ENCODE assay signal across 8 cellular contexts in the genomic region with DNA sequence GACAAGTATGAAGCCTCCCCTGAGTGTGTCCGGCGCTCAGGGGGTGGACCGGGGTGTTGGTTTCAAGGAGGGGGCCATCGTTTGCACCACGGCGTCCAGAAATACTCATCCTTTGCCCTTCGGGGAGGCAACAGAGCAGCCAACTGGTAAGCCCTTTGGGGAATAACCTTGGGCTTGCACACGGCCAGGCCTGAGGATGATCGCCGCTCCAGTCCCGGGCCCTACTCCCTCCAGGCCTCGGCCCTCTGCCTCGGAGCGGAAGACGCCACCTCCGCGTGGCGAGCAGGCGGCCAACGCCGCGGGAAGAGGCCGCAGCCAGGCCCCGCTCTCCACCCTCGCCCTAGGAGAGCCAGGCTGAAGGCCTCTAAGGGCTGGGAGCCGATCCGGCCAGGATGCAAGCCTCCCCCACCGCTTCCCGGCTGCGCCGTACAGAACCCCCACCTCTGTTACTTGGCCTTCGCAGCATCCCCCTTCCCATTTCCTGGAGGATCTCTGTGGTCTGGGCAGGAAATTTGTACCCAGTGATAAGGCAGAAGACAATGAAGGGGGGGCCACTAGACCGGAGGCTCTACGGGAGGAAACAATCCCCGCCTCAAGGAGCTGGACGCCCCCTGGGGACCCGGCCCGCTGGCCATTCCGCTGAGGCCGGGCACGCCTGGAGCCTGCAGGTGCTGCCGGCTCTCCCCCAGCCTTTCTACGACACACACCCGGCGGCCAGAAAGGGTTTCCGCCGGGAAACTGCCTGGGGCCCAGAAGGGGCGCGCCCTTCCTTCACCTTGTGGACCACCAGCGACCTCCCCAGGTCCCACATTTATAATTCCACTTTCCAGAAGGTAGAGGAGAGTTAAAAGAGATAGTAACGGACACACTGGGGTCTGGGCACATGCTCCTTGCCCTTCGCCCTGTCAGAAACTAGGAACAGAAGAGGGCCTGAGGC. TPM values are rescaled to one million over a fixed set of nuclear protein-coding genes. Genes with fewer than 3 reads are reported as not detected.
DNase-seq lines count a peak whose midpoint lies in the region; ATAC-seq and TF ChIP-seq lines count a peak whose summit lies in the region.

No MANE protein-coding gene starts in this region.

- WGBS in right lobe of liver (ENCODE audit: insufficient coverage, low coverage, low lambda C conversion rate, missing lambda C conversion rate) = 65% methylated on average over 2 of the region's 52 CpGs

- H3K27me3 ChIP-seq in right lobe of liver = peaks cover 0 to 25% of the 10 kb centered on the region in 2 donors
- peaks cover 23% of the 10 kb centered on the region in 2 donors for H3K27me3 ChIP-seq in uterus

- H3K27ac ChIP-seq in right lobe of liver = peak overlapping the region; percentile 59 to 87 (median 67)
- peak overlapping the region; percentile 84 to 87 for H3K27ac ChIP-seq in uterus

- H3K36me3 ChIP-seq in right lobe of liver = no peaks in the 10 kb centered on the region
- H3K36me3 ChIP-seq in uterus = no peaks in the 10 kb centered on the region

- no peaks in the 10 kb centered on the region for H3K9me3 Mint-ChIP-seq in activated naive CD4-positive, alpha-beta T cell treated with anti-CD3 and anti-CD28 coated beads, Interleukin-2, amount 50 U/mL, for 24 hours
- no peaks in the 10 kb centered on the region for H3K9me3 Mint-ChIP-seq in dendritic cell treated with granulocyte-macrophage colony-stimulating factor and Interleukin-4, amounts not matched to agents 40 ng/mL and 50 ng/mL, for 4 days

- H3K4me3 Mint-ChIP-seq in activated naive CD4-positive, alpha-beta T cell treated with anti-CD3 and anti-CD28 coated beads, Interleukin-2, amount 50 U/mL, for 24 hours = peak overlapping the region; percentile 61
- H3K4me3 Mint-ChIP-seq in dendritic cell treated with granulocyte-macrophage colony-stimulating factor and Interleukin-4, amounts not matched to agents 40 ng/mL and 50 ng/mL, for 4 days = peak overlapping the region; percentile 75

- intact Hi-C loops in dendritic cell treated with granulocyte-macrophage colony-stimulating factor and Interleukin-4, amounts not matched to agents 40 ng/mL and 50 ng/mL, for 4 days (cut with micrococcal nuclease) = loop anchor here (5.0 kb wide), 1 partner anchor 38 kb away; no protein-coding TSS in a partner anchor
- intact Hi-C loops in right lobe of liver (cut with DNase I) (loop anchor here (5.0 kb wide), 1 partner anchor 87 kb away; a partner anchor contains a TSS), uterus (cut with DNase I; ENCODE audit: low total_unique reads) (no loop called here)

- H3K36me3 Mint-ChIP-seq in activated naive CD4-positive, alpha-beta T cell treated with anti-CD3 and anti-CD28 coated beads, Interleukin-2, amount 50 U/mL, for 24 hours = no peaks in the 10 kb centered on the region
- peaks cover 2% of the 10 kb centered on the region for H3K36me3 Mint-ChIP-seq in dendritic cell treated with granulocyte-macrophage colony-stimulating factor and Interleukin-4, amounts not matched to agents 40 ng/mL and 50 ng/mL, for 4 days (ENCODE audit: low read depth)

- peaks cover 0 to 29% (median 5%) of the 10 kb centered on the region in 4 donors for H3K4me1 ChIP-seq in right lobe of liver
- peaks cover 0 to 26% of the 10 kb centered on the region in 2 donors for H3K4me1 ChIP-seq in uterus

- no peak for DNase-seq in activated naive CD4-positive, alpha-beta T cell (lab: John Stamatoyannopoulos, UW)
- DNase-seq in right lobe of liver = peak in 1 of 3 donors; percentile 72
- DNase-seq in uterus = peak in 1 of 2 donors; percentile 71
- DNase-seq in NCI-H2107 (lab: John Stamatoyannopoulos, UW) = no peak
- DNase-seq in NOMO-1 treated with DMSO at 0.1 percent for 48 hours (lab: John Stamatoyannopoulos, UW; ENCODE audit: unreplicated experiment) = no peak

- peak overlapping the region; percentile 53 to 55 (median 54) for H3K4me3 ChIP-seq in right lobe of liver
- peak overlapping the region; percentile 24 to 54 for H3K4me3 ChIP-seq in uterus

- peak; percentile 52 to 75 (median 54) for ATAC-seq in right lobe of liver
- no peak for ATAC-seq in HG03520 (IDR thresholded peaks at IDR 0.05; ENCODE audit: unreplicated experiment)

- peak; percentile 16 for TF ChIP-seq POLR2A in right lobe of liver (IDR thresholded peaks at IDR 0.05)
- TF ChIP-seq POLR2A in uterus (IDR thresholded peaks at IDR 0.05) = no peak

- H3K27me3 Mint-ChIP-seq in activated naive CD4-positive, alpha-beta T cell treated with anti-CD3 and anti-CD28 coated beads, Interleukin-2, amount 50 U/mL, for 24 hours = peaks cover 21% of the 10 kb centered on the region
- H3K27me3 Mint-ChIP-seq in dendritic cell treated with granulocyte-macrophage colony-stimulating factor and Interleukin-4, amounts not matched to agents 40 ng/mL and 50 ng/mL, for 4 days = peaks cover 62% of the 10 kb centered on the region

- H3K9me3 ChIP-seq in right lobe of liver (no peaks in the 10 kb centered on the region), uterus (no peaks in the 10 kb centered on the region)

- H3K4me1 Mint-ChIP-seq in activated naive CD4-positive, alpha-beta T cell treated with anti-CD3 and anti-CD28 coated beads, Interleukin-2, amount 50 U/mL, for 24 hours = peaks cover 29% of the 10 kb centered on the region
- peaks cover 62% of the 10 kb centered on the region for H3K4me1 Mint-ChIP-seq in dendritic cell treated with granulocyte-macrophage colony-stimulating factor and Interleukin-4, amounts not matched to agents 40 ng/mL and 50 ng/mL, for 4 days (ENCODE audit: low read depth)

- TF ChIP-seq CTCF in right lobe of liver (IDR thresholded peaks at IDR 0.05) (no peak), uterus (IDR thresholded peaks at IDR 0.05) (no peak)

- no peak overlapping the region for H3K27ac Mint-ChIP-seq in activated naive CD4-positive, alpha-beta T cell treated with anti-CD3 and anti-CD28 coated beads, Interleukin-2, amount 50 U/mL, for 24 hours
- H3K27ac Mint-ChIP-seq in dendritic cell treated with granulocyte-macrophage colony-stimulating factor and Interleukin-4, amounts not matched to agents 40 ng/mL and 50 ng/mL, for 4 days = peak overlapping the region; percentile 76

RNA-seq across cellular contexts. Expression of a gene that starts 2.6 kb away (rescaled TPM):
- 10 to 100 TPM in 3 of 6 experiments, 1 to 10 TPM in 3; 6.1 to 15.3 (median 9.7) TPM for total RNA-seq in right lobe of liver
- 10 to 100 TPM; 18.7 to 91.6 (median 47.7) TPM for total RNA-seq in uterus

RNA-seq across cellular contexts. Expression of a gene that starts 7.5 kb away (rescaled TPM):
- total RNA-seq in right lobe of liver (1 to 10 TPM in 2 of 6 experiments, under 1 TPM in 3, not detected in 1; 0.68 to 1.4 (median 0.83) TPM), uterus (1 to 10 TPM in 2 of 4 donors, not detected in 2; 1.9 to 2.2 TPM)

RNA-seq across cellular contexts. Expression of a gene that starts 19.8 kb away (rescaled TPM):
- total RNA-seq in right lobe of liver (1 to 10 TPM in 3 of 6 experiments, under 1 TPM in 2, not detected in 1; 0.43 to 4.6 (median 1.4) TPM), uterus (10 to 100 TPM in 1 of 4 donors, under 1 TPM in 1, not detected in 2; 0.62 to 16.4 TPM)

RNA-seq across cellular contexts. Expression of a gene that starts 40.7 kb away (rescaled TPM):
- total RNA-seq in right lobe of liver = 1 to 10 TPM; 2.6 to 4.7 (median 3.6) TPM
- 10 to 100 TPM in 3 of 4 donors, 1 to 10 TPM in 1; 5.1 to 36.6 (median 24.5) TPM for total RNA-seq in uterus
